ENCODE assay signal across 1 cellular context in genomic region chr6:16712250-16712930, GRCh38.
A peak's percentile ranks its signal among the peaks of the same experiment; 100 is the strongest.
TF ChIP-seq lines count a peak whose summit lies in the region.

No MANE protein-coding gene starts in this region.

TF ChIP-seq in GM12878, 131 proteins besides CTCF, POLR2A, EP300 and RAD21 (continued from another document):
- TF ChIP-seq SKIL (IDR thresholded peaks at IDR 0.05; ENCODE audit: low read depth, poor library complexity, severe bottlenecking) (peak; percentile 53), PRDM15 (CRISPR knock-in tag; IDR thresholded peaks at IDR 0.05) (no peak), REST (IDR thresholded peaks at IDR 0.05; ENCODE audit: low read depth, low read length) (no peak), JUND (IDR thresholded peaks at IDR 0.05; ENCODE audit: low read depth, low read length) (peak; percentile 56; the same call in 1 of the 2 replicates), BCL11A (IDR thresholded peaks at IDR 0.05; ENCODE audit: low read depth, low read length) (peak; percentile 39; the same call in 1 of the 2 replicates), ZSCAN29 (IDR thresholded peaks at IDR 0.05) (no peak), POU2F2 (IDR thresholded peaks at IDR 0.05; ENCODE audit: borderline replicate concordance, low read depth, low read length) (0 out of 3 replicates have a peak, but pooled peaks have one; percentile 28), SMC3 (IDR thresholded peaks at IDR 0.05; ENCODE audit: borderline replicate concordance, low read length) (no peak), ATF3 (IDR thresholded peaks at IDR 0.05; ENCODE audit: borderline replicate concordance, extremely low read depth, low read depth, low read length) (no peak), GATAD2B (conservative IDR thresholded peaks at IDR 0.05; ENCODE audit: low read depth) (no peak), CREB1 (IDR thresholded peaks at IDR 0.05; ENCODE audit: low read depth) (no peak), TBL1XR1 (IDR thresholded peaks at IDR 0.05; ENCODE audit: low read depth, low read length) (0 out of 2 replicates have a peak, but pooled peaks have one; percentile 35), NFYA (IDR thresholded peaks at IDR 0.05; ENCODE audit: borderline replicate concordance, low read depth, low read length) (no peak), NR2C2 (IDR thresholded peaks at IDR 0.05; ENCODE audit: borderline replicate concordance, control insufficient read depth, insufficient read length, low read depth) (no peak), IRF4 (IDR thresholded peaks at IDR 0.05; ENCODE audit: low read depth, low read length) (peak; percentile 69; the same call in 1 of the 2 replicates), RELB (IDR thresholded peaks at IDR 0.05; ENCODE audit: low read depth) (no peak), CHD1 (IDR thresholded peaks at IDR 0.05; ENCODE audit: low read depth, low read length) (no peak), MTA2 (IDR thresholded peaks at IDR 0.05; ENCODE audit: low read depth) (peak; percentile 6; the same call in 1 of the 2 replicates), YY1 (IDR thresholded peaks at IDR 0.05; ENCODE audit: low read depth, low read length) (no peak), ZNF207 (IDR thresholded peaks at IDR 0.05; ENCODE audit: borderline replicate concordance) (no peak), IKZF2 (IDR thresholded peaks at IDR 0.05) (peak in 1 of 2 experiments; percentile 38), ELK1 (IDR thresholded peaks at IDR 0.05; ENCODE audit: low read depth, low read length) (no peak), STAT3 (IDR thresholded peaks at IDR 0.05; ENCODE audit: low read depth, low read length) (no peak), CBFB (IDR thresholded peaks at IDR 0.05; ENCODE audit: low read depth) (no peak), FOXK2 (IDR thresholded peaks at IDR 0.05) (no peak), SP1 (IDR thresholded peaks at IDR 0.05; ENCODE audit: low read depth, low read length) (no peak), FOS (IDR thresholded peaks at IDR 0.05; ENCODE audit: borderline replicate concordance, extremely low read depth, insufficient read length) (no peak), NRF1 (conservative IDR thresholded peaks at IDR 0.05; ENCODE audit: low read depth, low read length) (no peak), ESRRA (IDR thresholded peaks at IDR 0.05; ENCODE audit: low read length) (no peak), SIN3A (IDR thresholded peaks at IDR 0.05; ENCODE audit: low read depth, low read length) (no peak), IKZF1 (conservative IDR thresholded peaks at IDR 0.05) (no peak; the same call in 1 of the 2 replicates), BACH1 (IDR thresholded peaks at IDR 0.05; ENCODE audit: borderline replicate concordance) (no peak; the same call in 1 of the 2 replicates), KAT2A (conservative IDR thresholded peaks at IDR 0.05; ENCODE audit: control insufficient read depth, low read depth, low read length) (no peak), CHD4 (IDR thresholded peaks at IDR 0.05) (no peak), LARP7 (IDR thresholded peaks at IDR 0.05) (no peak), CREM (IDR thresholded peaks at IDR 0.05; ENCODE audit: low read depth) (peak; percentile 47; the same call in 1 of the 2 replicates), ETV6 (conservative IDR thresholded peaks at IDR 0.05 in 1 of 2, IDR thresholded peaks at IDR 0.05 in 1 of 2; ENCODE audit: borderline replicate concordance in 1 of 2, low read depth in 1 of 2) (peak in 1 of 2 experiments; percentile 69; a peak in 1 of 4 replicates), SUZ12 (IDR thresholded peaks at IDR 0.05; ENCODE audit: unreplicated experiment) (no peak), CBX3 (IDR thresholded peaks at IDR 0.05; ENCODE audit: borderline replicate concordance, low read depth) (no peak), SUPT20H (IDR thresholded peaks at IDR 0.05; ENCODE audit: borderline replicate concordance, control insufficient read depth, low read depth, low read length) (no peak), BHLHE40 (IDR thresholded peaks at IDR 0.05; ENCODE audit: borderline replicate concordance in 1 of 2, low read depth in 2 of 2, low read length in 1 of 2) (no peak; a peak in 2 of 4 replicates), MLLT1 (IDR thresholded peaks at IDR 0.05) (no peak), ZNF217 (IDR thresholded peaks at IDR 0.05) (0 out of 2 replicates have a peak, but pooled peaks have one; percentile 50), ZNF24 (IDR thresholded peaks at IDR 0.05) (0 out of 2 replicates have a peak, but pooled peaks have one; percentile 44), ZBED1 (IDR thresholded peaks at IDR 0.05; ENCODE audit: borderline replicate concordance) (no peak), HDGF (IDR thresholded peaks at IDR 0.05) (no peak), NBN (IDR thresholded peaks at IDR 0.05) (peak; percentile 42; the same call in 1 of the 2 replicates), GABPA (IDR thresholded peaks at IDR 0.05; ENCODE audit: low read depth) (0 out of 2 replicates have a peak, but pooled peaks have one; percentile 24), TCF7 (IDR thresholded peaks at IDR 0.05; ENCODE audit: borderline replicate concordance) (no peak), JUNB (IDR thresholded peaks at IDR 0.05) (peak; percentile 33; the same call in 1 of the 2 replicates), SREBF1 (IDR thresholded peaks at IDR 0.05; ENCODE audit: low read length) (no peak)
